Comparison of ENCODE assay signal across 21 cellular contexts in the genomic region with DNA sequence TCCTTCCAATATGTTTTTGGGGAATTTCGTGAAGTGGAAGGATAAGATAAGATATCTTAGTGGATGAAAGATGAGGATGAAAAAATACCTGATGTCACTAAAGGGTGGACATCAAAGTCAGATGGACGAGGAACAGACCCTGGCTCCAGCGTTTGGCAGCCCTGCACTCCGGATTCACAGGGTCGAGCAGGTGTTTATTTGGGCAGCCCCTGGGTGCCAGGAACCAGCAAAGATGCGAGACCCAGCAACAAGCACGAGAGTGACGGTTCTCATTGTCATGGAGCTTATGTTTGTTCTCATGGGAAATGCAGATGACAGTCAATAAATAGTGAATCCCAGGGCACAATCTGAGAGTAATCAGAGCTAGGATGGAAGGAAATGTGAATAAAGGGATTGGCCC.
"Had no signal": no experiment of that assay in that cellular context is flagged by ENCODE, and none has a peak within 500 bp of the region (broad histone marks: within the 10 kb centered on the region; RNA-seq: fewer than 3 reads in every experiment).

No MANE protein-coding gene starts in this region.

- H3K4me3 ChIP-seq: esophagus squamous epithelium, ovary, right atrium auricular region, stomach, tibial artery had no signal

- H3K4me1 ChIP-seq: esophagus squamous epithelium, right atrium auricular region, stomach, tibial artery had no signal

- H3K27me3 Mint-ChIP-seq: activated B cell treated with CpG ODN at 0.5 μM for 24 hours; activated naive CD8-positive, alpha-beta T cell treated with anti-CD3 and anti-CD28 coated beads, Interleukin-2, amount 10 ng/mL, durations not matched to agents 7 days and 5 days had no signal

- H3K36me3 Mint-ChIP-seq: activated naive CD8-positive, alpha-beta T cell treated with anti-CD3 and anti-CD28 coated beads, Interleukin-2, amount 10 ng/mL, durations not matched to agents 7 days and 5 days; stimulated activated naive B cell treated with anti-CD40 and anti-IgM and Interleukin-4, amounts not matched to agents 10 μg/mL and 1 μg/mL and 100 μg/mL, for 72 hours had no signal

- H3K4me1 Mint-ChIP-seq: activated B cell treated with CpG ODN at 0.5 μM for 24 hours; activated naive CD8-positive, alpha-beta T cell treated with anti-CD3 and anti-CD28 coated beads, Interleukin-2, amount 10 ng/mL, durations not matched to agents 7 days and 5 days; stimulated activated naive B cell treated with anti-CD40 and anti-IgM and Interleukin-4, amounts not matched to agents 10 μg/mL and 1 μg/mL and 100 μg/mL, for 72 hours had no signal

- H3K36me3 ChIP-seq: brain microvascular endothelial cell, esophagus squamous epithelium, ovary, right atrium auricular region, stomach, tibial artery had no signal

- H3K4me3 Mint-ChIP-seq: activated B cell treated with CpG ODN at 0.5 μM for 24 hours; activated naive CD4-positive, alpha-beta T cell treated with anti-CD3 and anti-CD28 coated beads for 36 hours; activated naive CD8-positive, alpha-beta T cell treated with anti-CD3 and anti-CD28 coated beads, Interleukin-2, amount 10 ng/mL, durations not matched to agents 7 days and 5 days; activated T-cell treated with anti-CD3 and anti-CD28 coated beads, Interleukin-2, amount 50 U/mL, for 72 hours; dendritic cell treated with granulocyte-macrophage colony-stimulating factor and Interleukin-4, amounts not matched to agents 40 ng/mL and 50 ng/mL, for 4 days; nephron; stimulated activated naive B cell treated with anti-CD40 and anti-IgM and Interleukin-4, amounts not matched to agents 10 μg/mL and 1 μg/mL and 100 μg/mL, for 72 hours; T-helper 2 cell treated with Interferon-gamma antibody and Interleukin-4, amounts not matched to agents 5 μg/mL and 100 μg/mL, for 36 hours had no signal

- ATAC-seq: activated T-cell treated with anti-CD3 and anti-CD28 coated beads, Interleukin-2, amount 50 U/mL, for 72 hours; left ventricle myocardium superior; stimulated activated naive B cell treated with anti-CD40 and anti-IgM and Interleukin-4, amounts not matched to agents 10 μg/mL and 1 μg/mL and 100 μg/mL, for 72 hours had no signal

- H3K27ac ChIP-seq: brain microvascular endothelial cell, epithelial cell of prostate, esophagus squamous epithelium, ovary, right atrium auricular region, stomach, tibial artery had no signal

- H3K9me3 Mint-ChIP-seq: activated B cell treated with CpG ODN at 0.5 μM for 24 hours; activated naive CD4-positive, alpha-beta T cell treated with anti-CD3 and anti-CD28 coated beads for 36 hours; activated naive CD8-positive, alpha-beta T cell treated with anti-CD3 and anti-CD28 coated beads, Interleukin-2, amount 10 ng/mL, durations not matched to agents 7 days and 5 days; nephron; T-helper 2 cell treated with Interferon-gamma antibody and Interleukin-4, amounts not matched to agents 5 μg/mL and 100 μg/mL, for 36 hours had no signal

- H3K9me3 ChIP-seq: esophagus squamous epithelium, ovary, right atrium auricular region, stomach, tibial artery had no signal

- DNase-seq: activated B cell treated with CpG ODN at 0.5 μM for 24 hours; activated naive CD4-positive, alpha-beta T cell treated with anti-CD3 and anti-CD28 coated beads for 36 hours; activated naive CD8-positive, alpha-beta T cell treated with anti-CD3 and anti-CD28 coated beads, Interleukin-2, amount 10 ng/mL, durations not matched to agents 7 days and 5 days; activated T-cell treated with anti-CD3 and anti-CD28 coated beads for 4 hours; activated T-cell treated with anti-CD3 and anti-CD28 coated beads, Interleukin-2, amount 50 U/mL, for 72 hours; brain microvascular endothelial cell; esophagus squamous epithelium; foreskin melanocyte; left ventricle myocardium superior; ovary; stimulated activated CD4-positive, alpha-beta T cell treated with anti-CD3 and anti-CD28 coated beads, Interleukin-15, amount 100 ng/mL, for 24 hours; stimulated activated CD4-positive, alpha-beta T cell treated with anti-CD3 and anti-CD28 coated beads, Interleukin-2, amount 100 ng/mL, for 24 hours; stimulated activated naive B cell treated with anti-CD40 and anti-IgM and Interleukin-4, amounts not matched to agents 10 μg/mL and 1 μg/mL and 100 μg/mL, for 72 hours; stomach; T-helper 1 cell had no signal

- H3K27me3 ChIP-seq: brain microvascular endothelial cell, ovary, right atrium auricular region had no signal

- H3K27ac Mint-ChIP-seq: activated B cell treated with CpG ODN at 0.5 μM for 24 hours; activated naive CD4-positive, alpha-beta T cell treated with anti-CD3 and anti-CD28 coated beads for 36 hours; activated naive CD8-positive, alpha-beta T cell treated with anti-CD3 and anti-CD28 coated beads, Interleukin-2, amount 10 ng/mL, durations not matched to agents 7 days and 5 days; activated T-cell treated with anti-CD3 and anti-CD28 coated beads, Interleukin-2, amount 50 U/mL, for 72 hours; dendritic cell treated with granulocyte-macrophage colony-stimulating factor and Interleukin-4, amounts not matched to agents 40 ng/mL and 50 ng/mL, for 4 days; nephron; stimulated activated naive B cell treated with anti-CD40 and anti-IgM and Interleukin-4, amounts not matched to agents 10 μg/mL and 1 μg/mL and 100 μg/mL, for 72 hours; T-helper 2 cell treated with Interferon-gamma antibody and Interleukin-4, amounts not matched to agents 5 μg/mL and 100 μg/mL, for 36 hours had no signal
